1 cellular context compared by ENCODE assay signal in genomic region chr6:158799051-158799792, GRCh38.
TF ChIP-seq lines count a peak whose summit lies in the region.

No MANE protein-coding gene starts in this region.

TF ChIP-seq in HepG2, 621 proteins besides CTCF, POLR2A, EP300 and RAD21 (continued from another document and continues in another):
- peak; percentile 38; the same call in 1 of the 2 replicates for TF ChIP-seq CREM (IDR thresholded peaks at IDR 0.05)
- no peak for TF ChIP-seq CREM (CRISPR knock-in tag; IDR thresholded peaks at IDR 0.05)
- TF ChIP-seq CHD4 (IDR thresholded peaks at IDR 0.05; ENCODE audit: borderline replicate concordance, low read length): 0 out of 2 replicates have a peak, but pooled peaks have one; percentile 78
- no peak for TF ChIP-seq ZNF24 (IDR thresholded peaks at IDR 0.05)
- TF ChIP-seq SOX5 (CRISPR knock-in tag; IDR thresholded peaks at IDR 0.05; ENCODE audit: borderline replicate concordance): peak; percentile 30; the same call in 1 of the 2 replicates
- TF ChIP-seq TGIF2 (CRISPR knock-in tag; IDR thresholded peaks at IDR 0.05): peak; percentile 8; the same call in 1 of the 2 replicates
- TF ChIP-seq ZNF878 (CRISPR knock-in tag; IDR thresholded peaks at IDR 0.05): no peak
- no peak for TF ChIP-seq KLF15 (CRISPR knock-in tag; IDR thresholded peaks at IDR 0.05; ENCODE audit: borderline replicate concordance)
- TF ChIP-seq FLYWCH1 (CRISPR knock-in tag; IDR thresholded peaks at IDR 0.05): no peak
- TF ChIP-seq ZNF468 (CRISPR knock-in tag; IDR thresholded peaks at IDR 0.05): no peak
- TF ChIP-seq NBN (conservative IDR thresholded peaks at IDR 0.05): no peak
- TF ChIP-seq HOXA3 (CRISPR knock-in tag; IDR thresholded peaks at IDR 0.05): peak; percentile 62; the same call in 1 of the 2 replicates
- no peak for TF ChIP-seq ZSCAN22 (CRISPR knock-in tag; IDR thresholded peaks at IDR 0.05)
- TF ChIP-seq ZNF576 (CRISPR knock-in tag; IDR thresholded peaks at IDR 0.05): no peak
- no peak for TF ChIP-seq HMG20B (CRISPR knock-in tag; conservative IDR thresholded peaks at IDR 0.05)
- no peak for TF ChIP-seq MZF1 (CRISPR knock-in tag; IDR thresholded peaks at IDR 0.05; ENCODE audit: borderline replicate concordance)
- TF ChIP-seq STAT6 (CRISPR knock-in tag; IDR thresholded peaks at IDR 0.05; ENCODE audit: borderline replicate concordance): peak; percentile 28; the same call in 1 of the 2 replicates
- TF ChIP-seq ZNF33A (CRISPR knock-in tag; IDR thresholded peaks at IDR 0.05; ENCODE audit: borderline replicate concordance): no peak
- TF ChIP-seq ZNF543 (CRISPR knock-in tag; IDR thresholded peaks at IDR 0.05): no peak
- peak; percentile 54; the same call in 1 of the 2 replicates for TF ChIP-seq ZNF614 (CRISPR knock-in tag; IDR thresholded peaks at IDR 0.05; ENCODE audit: borderline replicate concordance)
- no peak for TF ChIP-seq ZNF572 (CRISPR knock-in tag; IDR thresholded peaks at IDR 0.05)
- TF ChIP-seq ZNF652 (CRISPR knock-in tag; IDR thresholded peaks at IDR 0.05; ENCODE audit: borderline replicate concordance, low read depth): no peak
- peak; percentile 12; the same call in 1 of the 2 replicates for TF ChIP-seq BCL6 (CRISPR knock-in tag; IDR thresholded peaks at IDR 0.05)
- no peak for TF ChIP-seq THAP7 (CRISPR knock-in tag; IDR thresholded peaks at IDR 0.05)
- peak; percentile 27; the same call in 1 of the 2 replicates for TF ChIP-seq HNF4G (IDR thresholded peaks at IDR 0.05; ENCODE audit: borderline replicate concordance, low read depth, low read length)
- TF ChIP-seq HNF4G (CRISPR knock-in tag; IDR thresholded peaks at IDR 0.05; ENCODE audit: borderline replicate concordance, low read depth): peak; percentile 72; the same call in 1 of the 2 replicates
- TF ChIP-seq ZBTB20 (CRISPR knock-in tag; IDR thresholded peaks at IDR 0.05; ENCODE audit: borderline replicate concordance, low read depth): no peak; the same call in 1 of the 2 replicates
- no peak for TF ChIP-seq MXD3 (CRISPR knock-in tag; IDR thresholded peaks at IDR 0.05)
- no peak for TF ChIP-seq PLSCR1 (CRISPR knock-in tag; IDR thresholded peaks at IDR 0.05; ENCODE audit: borderline replicate concordance)
- peak; percentile 41; the same call in 1 of the 2 replicates for TF ChIP-seq KMT2B (CRISPR knock-in tag; IDR thresholded peaks at IDR 0.05)
- TF ChIP-seq RFX1 (IDR thresholded peaks at IDR 0.05): no peak
- no peak for TF ChIP-seq RBAK (CRISPR knock-in tag; IDR thresholded peaks at IDR 0.05)
- peak; percentile 88 for TF ChIP-seq SAP130 (CRISPR knock-in tag; IDR thresholded peaks at IDR 0.05; ENCODE audit: low read depth)
- no peak for TF ChIP-seq ZNF180 (CRISPR knock-in tag; IDR thresholded peaks at IDR 0.05; ENCODE audit: borderline replicate concordance, low read depth)
- TF ChIP-seq ETV6 (CRISPR knock-in tag; conservative IDR thresholded peaks at IDR 0.05): no peak
- TF ChIP-seq ZHX2 (IDR thresholded peaks at IDR 0.05; ENCODE audit: low read depth): peak; percentile 45; the same call in 1 of the 2 replicates
- no peak for TF ChIP-seq ZHX2 (CRISPR knock-in tag; IDR thresholded peaks at IDR 0.05; ENCODE audit: borderline replicate concordance)
- TF ChIP-seq CSRNP1 (CRISPR knock-in tag; IDR thresholded peaks at IDR 0.05): 0 out of 2 replicates have a peak, but pooled peaks have one; percentile 50
- TF ChIP-seq DMTF1 (CRISPR knock-in tag; IDR thresholded peaks at IDR 0.05): no peak
- peak; percentile 74 for TF ChIP-seq HNF4A (CRISPR knock-in tag; IDR thresholded peaks at IDR 0.05)
- no peak for TF ChIP-seq AKAP8 (CRISPR knock-in tag; IDR thresholded peaks at IDR 0.05)
- peak; percentile 64 for TF ChIP-seq SP5 (CRISPR knock-in tag; IDR thresholded peaks at IDR 0.05; ENCODE audit: borderline replicate concordance, low read depth)
- TF ChIP-seq ZNF563 (CRISPR knock-in tag; IDR thresholded peaks at IDR 0.05): no peak
- peak; percentile 31 to 57; a peak in 2 of 4 replicates for TF ChIP-seq NR2F1 (CRISPR knock-in tag; IDR thresholded peaks at IDR 0.05)
- peak; percentile 48; the same call in 1 of the 2 replicates for TF ChIP-seq NCOR1 (IDR thresholded peaks at IDR 0.05; ENCODE audit: borderline replicate concordance, low read length)
- TF ChIP-seq ZFP41 (CRISPR knock-in tag; IDR thresholded peaks at IDR 0.05; ENCODE audit: borderline replicate concordance): no peak
- TF ChIP-seq DRAP1 (CRISPR knock-in tag; IDR thresholded peaks at IDR 0.05): no peak
- TF ChIP-seq MEIS2 (CRISPR knock-in tag; IDR thresholded peaks at IDR 0.05): no peak; the same call in 1 of the 2 replicates
- no peak for TF ChIP-seq ZSCAN21 (CRISPR knock-in tag; IDR thresholded peaks at IDR 0.05; ENCODE audit: borderline replicate concordance)
- peak in 1 of 2 experiments; percentile 40; a peak in 1 of 4 replicates for TF ChIP-seq KLF16 (CRISPR knock-in tag; IDR thresholded peaks at IDR 0.05)
- TF ChIP-seq CHCHD3 (CRISPR knock-in tag; IDR thresholded peaks at IDR 0.05): no peak
- no peak for TF ChIP-seq ZNF160 (CRISPR knock-in tag; IDR thresholded peaks at IDR 0.05)
- peak; percentile 33; the same call in 1 of the 2 replicates for TF ChIP-seq YEATS2 (CRISPR knock-in tag; IDR thresholded peaks at IDR 0.05; ENCODE audit: borderline replicate concordance)
- TF ChIP-seq ZNF292 (CRISPR knock-in tag; IDR thresholded peaks at IDR 0.05; ENCODE audit: borderline replicate concordance, low read depth): 0 out of 2 replicates have a peak, but pooled peaks have one; percentile 10
- peak; percentile 82 for TF ChIP-seq ZMYM4 (CRISPR knock-in tag; IDR thresholded peaks at IDR 0.05)
